ENCODE assay signal across 8 cellular contexts in genomic region chr7:2843711-2844152, GRCh38. TPM values are rescaled to one million over a fixed set of nuclear protein-coding genes. Genes with fewer than 3 reads are reported as not detected.
DNase-seq lines count a peak whose midpoint lies in the region; ATAC-seq and TF ChIP-seq lines count a peak whose summit lies in the region.

No MANE protein-coding gene starts in this region.

- CTCF ChIA-PET in activated CD8-positive, alpha-beta T cell treated with anti-CD3 and anti-CD28 coated beads, Interleukin-2, amount 10 ng/mL, durations not matched to agents 7 days and 5 days (lab: Charles Lee), result no interaction called here

- POLR2A ChIA-PET in activated CD8-positive, alpha-beta T cell treated with anti-CD3 and anti-CD28 coated beads, Interleukin-2, amount 10 ng/mL, durations not matched to agents 7 days and 5 days (lab: Charles Lee), result no interaction called here

- H3K27ac Mint-ChIP-seq in IgD-negative memory B cell, result no peak overlapping the region
- H3K27ac Mint-ChIP-seq in activated CD8-positive, alpha-beta T cell treated with anti-CD3 and anti-CD28 coated beads, Interleukin-2, amount 10 ng/mL, durations not matched to agents 7 days and 5 days, result peak overlapping the region; percentile 61

- peaks cover 10 to 12% of the 10 kb centered on the region in 2 experiments for H3K4me1 ChIP-seq in neutrophil (ENCODE audit: control insufficient read depth in 1 of 2, insufficient read depth in 1 of 2, low read depth in 1 of 2, low read length in 1 of 2)

- H3K36me3 Mint-ChIP-seq in IgD-negative memory B cell, result peaks cover 11% of the 10 kb centered on the region
- peaks cover 18% of the 10 kb centered on the region for H3K36me3 Mint-ChIP-seq in activated CD8-positive, alpha-beta T cell treated with anti-CD3 and anti-CD28 coated beads, Interleukin-2, amount 10 ng/mL, durations not matched to agents 7 days and 5 days (ENCODE audit: low read depth)

- H3K4me1 Mint-ChIP-seq in IgD-negative memory B cell, result peaks cover 36 to 46% (median 36%) of the 10 kb centered on the region in 3 donors
- H3K4me1 Mint-ChIP-seq in activated CD8-positive, alpha-beta T cell treated with anti-CD3 and anti-CD28 coated beads, Interleukin-2, amount 10 ng/mL, durations not matched to agents 7 days and 5 days (ENCODE audit: low read depth), result peaks cover 32% of the 10 kb centered on the region

- H3K9me3 ChIP-seq in neutrophil, result no peaks in the 10 kb centered on the region

- peak overlapping the region; percentile 43 for H3K27ac ChIP-seq in neutrophil

- no peak for TF ChIP-seq CTCF in foreskin fibroblast (IDR thresholded peaks at IDR 0.05; ENCODE audit: low read depth, low read length)
- no peak for TF ChIP-seq CTCF in neutrophil (IDR thresholded peaks at IDR 0.05)

- DNase-seq in NCI-H2171 treated with DMSO at 0.1 percent for 48 hours (lab: John Stamatoyannopoulos, UW), result peak; percentile 21
- DNase-seq in NCI-H2171 (lab: John Stamatoyannopoulos, UW), result no peak
- DNase-seq in activated CD8-positive, alpha-beta T cell treated with anti-CD3 and anti-CD28 coated beads, Interleukin-2, amount 10 ng/mL, durations not matched to agents 7 days and 5 days, result peak; percentile 58
- peak; percentile 30 to 69 for DNase-seq in foreskin fibroblast
- no peak for DNase-seq in GM19238 (ENCODE audit: insufficient read length, low spot score)
- DNase-seq in hippocampal formation (lab: John Stamatoyannopoulos, UW), result no peak

- H3K36me3 ChIP-seq in neutrophil, result no peaks in the 10 kb centered on the region

- H3K27me3 Mint-ChIP-seq in IgD-negative memory B cell, result no peaks in the 10 kb centered on the region
- no peaks in the 10 kb centered on the region for H3K27me3 Mint-ChIP-seq in activated CD8-positive, alpha-beta T cell treated with anti-CD3 and anti-CD28 coated beads, Interleukin-2, amount 10 ng/mL, durations not matched to agents 7 days and 5 days (ENCODE audit: low read depth)

- H3K9me3 Mint-ChIP-seq in IgD-negative memory B cell, result no peaks in the 10 kb centered on the region
- H3K9me3 Mint-ChIP-seq in activated CD8-positive, alpha-beta T cell treated with anti-CD3 and anti-CD28 coated beads, Interleukin-2, amount 10 ng/mL, durations not matched to agents 7 days and 5 days (ENCODE audit: insufficient read depth), result no peaks in the 10 kb centered on the region

- H3K27me3 ChIP-seq in neutrophil, result no peaks in the 10 kb centered on the region

- H3K4me3 ChIP-seq in foreskin fibroblast (ENCODE audit: low read depth in 1 of 2, low read length in 2 of 2) (peak overlapping the region; percentile 66 to 70), neutrophil (ENCODE audit: low read depth in 1 of 2, low read length in 1 of 2) (peak overlapping the region; percentile 56 to 69)

- H3K4me3 Mint-ChIP-seq in IgD-negative memory B cell, result peak overlapping the region; percentile 82 to 94 (median 90)
- H3K4me3 Mint-ChIP-seq in activated CD8-positive, alpha-beta T cell treated with anti-CD3 and anti-CD28 coated beads, Interleukin-2, amount 10 ng/mL, durations not matched to agents 7 days and 5 days, result peak overlapping the region; percentile 58

- ATAC-seq in activated CD8-positive, alpha-beta T cell treated with anti-CD3 and anti-CD28 coated beads, Interleukin-2, amount 10 ng/mL, durations not matched to agents 7 days and 5 days, result no peak

RNA-seq across cellular contexts. Expression of gene GNA12, which starts 0.4 kb away (rescaled TPM):
- 16.4 TPM for polyA plus RNA-seq in IgD-negative memory B cell
- 10 to 100 TPM; 17.9 to 18.1 TPM for total RNA-seq in activated CD8-positive, alpha-beta T cell treated with anti-CD3 and anti-CD28 coated beads, Interleukin-2, amount 10 ng/mL, durations not matched to agents 7 days and 5 days

Comparison
In these comparisons a context has a peak if more than half of its experiments do, and no peak if none do; other contexts are left out.
1. DNase-seq: peak in NCI-H2171 treated with DMSO at 0.1 percent for 48 hours (single experiment), activated CD8-positive, alpha-beta T cell treated with anti-CD3 and anti-CD28 coated beads, Interleukin-2, amount 10 ng/mL, durations not matched to agents 7 days and 5 days (single experiment) and foreskin fibroblast (2 of 2); none in NCI-H2171 (single experiment), GM19238 (single experiment) and hippocampal formation (0 of 2).